Comparison of ENCODE assay signal across 16 cellular contexts in the genomic region with DNA sequence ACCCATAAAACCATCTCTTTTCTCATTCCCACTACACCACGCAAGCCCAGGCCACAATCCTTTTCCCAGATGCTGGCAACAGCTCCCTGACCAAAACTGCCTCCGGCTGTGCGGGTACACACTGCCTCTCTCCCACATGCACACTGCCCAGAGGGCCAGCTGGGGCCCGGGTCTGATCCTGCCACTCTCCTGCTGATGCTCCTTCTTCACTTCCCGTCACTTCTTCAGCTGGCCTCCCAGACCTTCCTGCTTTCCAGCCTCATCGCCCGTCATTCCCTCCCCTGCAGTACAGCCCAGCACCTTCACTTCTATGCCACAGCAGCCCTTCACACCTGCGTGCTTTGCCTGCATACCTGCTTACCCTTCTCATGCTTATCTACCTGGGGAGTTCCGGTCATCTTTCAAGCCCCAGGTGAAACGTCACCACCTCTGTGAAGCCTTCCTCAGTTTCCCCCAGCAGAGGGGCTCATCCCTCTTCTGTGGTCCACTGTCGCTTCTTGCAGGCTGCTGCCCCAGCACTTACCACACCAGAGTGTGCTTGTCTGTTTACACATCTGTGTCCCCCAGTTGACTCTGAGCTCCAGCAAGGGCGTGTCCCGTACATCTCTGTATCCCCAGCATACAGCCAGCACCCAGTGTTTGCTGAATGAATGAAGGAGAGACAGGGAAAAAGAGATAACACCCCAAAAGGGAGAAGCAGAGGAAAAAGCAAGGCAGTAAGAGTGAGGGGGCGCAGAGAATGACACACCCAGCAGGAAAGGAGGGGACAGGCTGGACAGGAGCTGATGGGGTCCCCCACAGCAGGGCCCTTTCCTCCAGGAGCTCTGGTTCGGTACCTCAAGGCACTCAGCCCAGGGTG. TPM values are rescaled to one million over a fixed set of nuclear protein-coding genes. Genes with fewer than 3 reads are reported as not detected.
DNase-seq lines count a peak whose midpoint lies in the region; ATAC-seq, FAIRE-seq and TF ChIP-seq lines count a peak whose summit lies in the region.
"Had no signal": no experiment of that assay in that cellular context is flagged by ENCODE, and none has a peak within 500 bp of the region (broad histone marks: within the 10 kb centered on the region; RNA-seq: fewer than 3 reads in every experiment).

No MANE protein-coding gene starts in this region.

- H4K20me1 ChIP-seq in astrocyte (ENCODE audit: insufficient read depth, low read length): no peaks in the 10 kb centered on the region

- H3K27me3 Mint-ChIP-seq in astrocyte (ENCODE audit: low read depth, unreplicated experiment): peaks cover 29% of the 10 kb centered on the region
- H3K27me3 Mint-ChIP-seq in neural crest cell (ENCODE audit: low read depth): peaks cover 3% of the 10 kb centered on the region

- peaks cover 2% of the 10 kb centered on the region for H3K36me3 Mint-ChIP-seq in astrocyte (ENCODE audit: low read depth, unreplicated experiment)
- no peaks in the 10 kb centered on the region for H3K36me3 Mint-ChIP-seq in neural crest cell (ENCODE audit: low read depth)
- no peaks in the 10 kb centered on the region for H3K36me3 Mint-ChIP-seq in stimulated activated effector memory CD8-positive, alpha-beta T cell treated with anti-CD3 and anti-CD28 coated beads, Interleukin-12 subunit alpha, Interleukin-12 subunit beta, amount 100 ng/mL, for 72 hours

- H3K9me3 ChIP-seq in astrocyte (ENCODE audit: insufficient read depth, low read depth, low read length): no peaks in the 10 kb centered on the region

- FAIRE-seq in HTR-8/SVneo (lab: Jason Lieb, UNC): peak; percentile 64
- FAIRE-seq in astrocyte (lab: Jason Lieb, UNC): no peak
- FAIRE-seq: H54 had no signal

- H3K4me2 ChIP-seq in astrocyte (ENCODE audit: low read length): no peak overlapping the region
- H3K4me2 ChIP-seq: PC-9 had no signal

- H3K27ac Mint-ChIP-seq in astrocyte (ENCODE audit: unreplicated experiment) (peak overlapping the region; percentile 26), neural crest cell (ENCODE audit: unreplicated experiment) (peak overlapping the region; percentile 64)
- peak overlapping the region; percentile 32 for H3K27ac Mint-ChIP-seq in stimulated activated effector memory CD8-positive, alpha-beta T cell treated with anti-CD3 and anti-CD28 coated beads, Interleukin-12 subunit alpha, Interleukin-12 subunit beta, amount 100 ng/mL, for 72 hours

- H3K27ac ChIP-seq in astrocyte (ENCODE audit: low read depth, low read length): no peak overlapping the region
- H3K27ac ChIP-seq: PC-9 had no signal

- H3K4me3 Mint-ChIP-seq in astrocyte (ENCODE audit: unreplicated experiment) (no peak overlapping the region), neural crest cell (no peak overlapping the region)
- H3K4me3 Mint-ChIP-seq in stimulated activated effector memory CD8-positive, alpha-beta T cell treated with anti-CD3 and anti-CD28 coated beads, Interleukin-12 subunit alpha, Interleukin-12 subunit beta, amount 100 ng/mL, for 72 hours: no peak overlapping the region

- H2AFZ ChIP-seq in astrocyte (ENCODE audit: low read depth, low read length): no peak overlapping the region
- H2AFZ ChIP-seq: PC-9 had no signal

- H3K27me3 ChIP-seq in astrocyte (ENCODE audit: insufficient read depth, low read length): peaks cover 6% of the 10 kb centered on the region

- H3K4me3 ChIP-seq in astrocyte (ENCODE audit: insufficient read depth, low read depth, low read length): no peak overlapping the region
- H3K4me3 ChIP-seq: PC-9 had no signal

- H3K4me1 ChIP-seq in astrocyte (ENCODE audit: insufficient read depth, low read length): no peaks in the 10 kb centered on the region

- H3K79me2 ChIP-seq in astrocyte (ENCODE audit: insufficient read depth, low read length): no peaks in the 10 kb centered on the region

- ATAC-seq in stimulated activated effector memory CD8-positive, alpha-beta T cell treated with anti-CD3 and anti-CD28 coated beads, Interleukin-12 subunit alpha, Interleukin-12 subunit beta, amount 100 ng/mL, for 72 hours: no peak
- ATAC-seq in GM19023 (IDR thresholded peaks at IDR 0.05; ENCODE audit: unreplicated experiment) (no peak), HG03280 (IDR thresholded peaks at IDR 0.05; ENCODE audit: unreplicated experiment) (no peak), HG02970 (IDR thresholded peaks at IDR 0.05; ENCODE audit: low FRiP score, unreplicated experiment) (no peak)

- no peaks in the 10 kb centered on the region for H3K36me3 ChIP-seq in astrocyte (ENCODE audit: insufficient read depth, low read length)

- H3K9ac ChIP-seq in astrocyte (ENCODE audit: low read length): no peak overlapping the region

- TF ChIP-seq CTCF in astrocyte (IDR thresholded peaks at IDR 0.05; ENCODE audit: insufficient read depth, low read depth, low read length): no peak
- TF ChIP-seq CTCF in neural crest cell (conservative IDR thresholded peaks at IDR 0.05): no peak

- no peaks in the 10 kb centered on the region for H3K9me3 Mint-ChIP-seq in astrocyte (ENCODE audit: unreplicated experiment)
- H3K9me3 Mint-ChIP-seq in neural crest cell: no peaks in the 10 kb centered on the region
- H3K9me3 Mint-ChIP-seq in stimulated activated effector memory CD8-positive, alpha-beta T cell treated with anti-CD3 and anti-CD28 coated beads, Interleukin-12 subunit alpha, Interleukin-12 subunit beta, amount 100 ng/mL, for 72 hours: no peaks in the 10 kb centered on the region

- DNase-seq in HTR-8/SVneo (ENCODE audit: insufficient read length, low spot score): no peak
- no peak for DNase-seq in astrocyte (ENCODE audit: low read depth)
- no peak for DNase-seq in neural crest cell (ENCODE audit: low read depth, low spot score)
- no peak for DNase-seq in stimulated activated effector memory CD8-positive, alpha-beta T cell treated with anti-CD3 and anti-CD28 coated beads, Interleukin-12 subunit alpha, Interleukin-12 subunit beta, amount 100 ng/mL, for 72 hours (ENCODE audit: low spot score in 2 of 2)
- DNase-seq: AML-193, NCI-H1092 treated with DMSO at 0.1 percent for 48 hours, NCI-H187, NCI-H446, NCI-H748 treated with DMSO at 0.1 percent for 48 hours, PC-9, SIG-M5 had no signal

- H3K4me1 Mint-ChIP-seq in astrocyte (ENCODE audit: low read depth, unreplicated experiment) (no peaks in the 10 kb centered on the region), neural crest cell (peaks cover 12% of the 10 kb centered on the region)
- H3K4me1 Mint-ChIP-seq in stimulated activated effector memory CD8-positive, alpha-beta T cell treated with anti-CD3 and anti-CD28 coated beads, Interleukin-12 subunit alpha, Interleukin-12 subunit beta, amount 100 ng/mL, for 72 hours: peaks cover 7% of the 10 kb centered on the region

RNA-seq across cellular contexts. Expression of gene GRAMD2A, which starts 22.2 kb away (rescaled TPM):
- 0.68 and 0.77 TPM in 2 replicates for total RNA-seq in astrocyte
- 0.35 and 0.48 TPM in 2 replicates for total RNA-seq in neural crest cell
- total RNA-seq: HT1080 had no signal

RNA-seq across cellular contexts. Expression of gene PKM, which starts 55.6 kb away (rescaled TPM):
- 2,189 and 2,288 TPM in 2 replicates for total RNA-seq in astrocyte
- total RNA-seq in neural crest cell: 905 and 917 TPM in 2 replicates

RNA-seq across cellular contexts. Expression of gene SENP8, which starts 57.2 kb away (rescaled TPM):
- total RNA-seq in astrocyte (2.6 and 2.9 TPM in 2 replicates), neural crest cell (4.3 and 5.5 TPM in 2 replicates)

RNA-seq across cellular contexts. Expression of gene MYO9A, which starts 57.5 kb away (rescaled TPM):
- 25.1 and 26.4 TPM in 2 replicates for total RNA-seq in astrocyte
- total RNA-seq in neural crest cell: 31.3 and 33.6 TPM in 2 replicates
